ENCODE assay signal across 8 cellular contexts in the genomic region with DNA sequence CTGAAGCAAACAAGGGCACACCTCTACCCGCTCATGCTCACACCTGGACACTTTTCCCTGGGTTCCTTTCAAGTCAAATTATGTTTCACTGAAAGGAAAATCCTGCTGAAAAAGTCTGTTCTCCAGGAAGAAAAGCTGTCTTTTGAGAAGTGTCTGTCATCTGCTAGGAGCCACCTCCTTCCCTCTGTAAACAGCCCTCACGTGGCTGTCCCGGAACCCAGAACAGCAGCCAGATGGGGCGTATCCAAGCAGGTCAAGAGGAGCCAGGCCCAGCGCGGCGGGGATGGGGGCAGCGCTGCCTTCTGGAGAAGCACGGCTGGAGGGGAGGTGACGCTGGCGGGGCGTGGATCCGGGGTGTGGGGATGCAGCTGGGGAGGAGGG. TPM values are rescaled to one million over a fixed set of nuclear protein-coding genes. Genes with fewer than 3 reads are reported as not detected.
A peak's percentile ranks its signal among the peaks of the same experiment; 100 is the strongest.
DNase-seq lines count a peak whose midpoint lies in the region; ATAC-seq and TF ChIP-seq lines count a peak whose summit lies in the region.

PNPLA7 (minus strand) TSS at position 162 of the 381 bp plus-strand sequence. CDS start 205 bp downstream, outside the sequence.

- peak; percentile 55 for ATAC-seq in stimulated activated memory B cell treated with anti-CD40 and anti-IgM and Interleukin-4, amounts not matched to agents 10 μg/mL and 1 μg/mL and 100 μg/mL, for 72 hours
- no peak for ATAC-seq in GM19395 (IDR thresholded peaks at IDR 0.05; ENCODE audit: unreplicated experiment)

- DNase-seq in CD14-positive monocyte (ENCODE audit: low spot score) (peak; percentile 72), HT1080 (ENCODE audit: low read depth) (peak; percentile 32), NOMO-1 treated with DMSO at 0.1 percent for 48 hours (lab: John Stamatoyannopoulos, UW; ENCODE audit: unreplicated experiment) (peak; percentile 71), activated T-cell treated with anti-CD3 and anti-CD28 coated beads for 4 hours (peak; percentile 30), epithelial cell of esophagus (ENCODE audit: low read depth) (peak; percentile 80), mesenteric fat pad (ENCODE audit: low spot score) (peak; percentile 92)

- no peaks in the 10 kb centered on the region for H3K27me3 Mint-ChIP-seq in CD14-positive monocyte (ENCODE audit: low read depth in 3 of 3)
- no peaks in the 10 kb centered on the region for H3K27me3 Mint-ChIP-seq in stimulated activated memory B cell treated with anti-CD40 and anti-IgM and Interleukin-4, amounts not matched to agents 10 μg/mL and 1 μg/mL and 100 μg/mL, for 72 hours

- H3K27ac Mint-ChIP-seq in CD14-positive monocyte, result peak within 1 kb of the TSS in 4 of 7 donors; percentile 21 to 64 (median 45)
- peak within 1 kb of the TSS; percentile 84 for H3K27ac Mint-ChIP-seq in stimulated activated memory B cell treated with anti-CD40 and anti-IgM and Interleukin-4, amounts not matched to agents 10 μg/mL and 1 μg/mL and 100 μg/mL, for 72 hours

- H3K36me3 Mint-ChIP-seq in CD14-positive monocyte, result peaks cover 5 to 15% of the 10 kb centered on the region in 2 donors
- peaks cover 3% of the 10 kb centered on the region for H3K36me3 Mint-ChIP-seq in stimulated activated memory B cell treated with anti-CD40 and anti-IgM and Interleukin-4, amounts not matched to agents 10 μg/mL and 1 μg/mL and 100 μg/mL, for 72 hours

- H3K9me3 Mint-ChIP-seq in CD14-positive monocyte, result peaks cover 0 to 6% (median 0%) of the 10 kb centered on the region in 7 donors
- H3K9me3 Mint-ChIP-seq in stimulated activated memory B cell treated with anti-CD40 and anti-IgM and Interleukin-4, amounts not matched to agents 10 μg/mL and 1 μg/mL and 100 μg/mL, for 72 hours, result peaks cover 4% of the 10 kb centered on the region

- H3K4me3 Mint-ChIP-seq in CD14-positive monocyte, result peak within 1 kb of the TSS; percentile 83 to 93
- peak within 1 kb of the TSS; percentile 88 for H3K4me3 Mint-ChIP-seq in stimulated activated memory B cell treated with anti-CD40 and anti-IgM and Interleukin-4, amounts not matched to agents 10 μg/mL and 1 μg/mL and 100 μg/mL, for 72 hours

- intact Hi-C loops in CD14-positive monocyte (cut with micrococcal nuclease), result loop anchor here in 1 of 2 donors (5.0 to 10.0 kb wide), 2 partner anchors 55 to 348 kb away; partner anchors contain the start of genes ARRDC1 and TPRN

- TF ChIP-seq CTCF in CD14-positive monocyte (IDR thresholded peaks at IDR 0.05), result no peak
- no peak for TF ChIP-seq CTCF in epithelial cell of esophagus (IDR thresholded peaks at IDR 0.05; ENCODE audit: insufficient read depth, low read depth, low read length, missing control alignments)

- H3K4me1 Mint-ChIP-seq in CD14-positive monocyte, result peaks cover 13% of the 10 kb centered on the region
- peaks cover 38% of the 10 kb centered on the region for H3K4me1 Mint-ChIP-seq in stimulated activated memory B cell treated with anti-CD40 and anti-IgM and Interleukin-4, amounts not matched to agents 10 μg/mL and 1 μg/mL and 100 μg/mL, for 72 hours

- H3K4me3 ChIP-seq in epithelial cell of esophagus (ENCODE audit: low read length), result peak within 1 kb of the TSS; percentile 52

RNA-seq across cellular contexts. Expression of gene PNPLA7, which starts in this region (rescaled TPM):
- polyA plus RNA-seq in CD14-positive monocyte, result under 1 TPM; 0.10 to 0.14 TPM
- 0.21 and 0.23 TPM in 2 replicates for total RNA-seq in HT1080 (2014; rRNA removed; shearing (Covaris generic))
- polyA plus RNA-seq in HT1080 (2015; cell fraction: cytosol; rRNA removed), result 0.07 and 0.18 TPM in 2 replicates
- polyA plus RNA-seq in HT1080 (2015; cell fraction: nucleus; rRNA removed), result 1.0 TPM in 2 replicates
- 32.1 TPM for total RNA-seq in mesenteric fat pad

Comparison
In these comparisons a context has a peak if more than half of its experiments do, and no peak if none do; other contexts are left out.
1. RNA of gene PNPLA7 (total RNA-seq): 32.1 TPM in mesenteric fat pad (single experiment); 0.21 to 0.23 TPM in HT1080; every median in the first group is over 10 times any median in the second.
2. Peak in DNase-seq in CD14-positive monocyte; RNA of the gene not detected or under 1 TPM.
3. DNase-seq: peak in every context shown above with its lines; median percentile 92 in mesenteric fat pad; 80 in epithelial cell of esophagus; 72 in CD14-positive monocyte; 71 in NOMO-1 treated with DMSO at 0.1 percent for 48 hours; 32 in HT1080; 30 in activated T-cell treated with anti-CD3 and anti-CD28 coated beads for 4 hours.